Comparison of ENCODE assay signal across 2 cellular contexts in the genomic region with DNA sequence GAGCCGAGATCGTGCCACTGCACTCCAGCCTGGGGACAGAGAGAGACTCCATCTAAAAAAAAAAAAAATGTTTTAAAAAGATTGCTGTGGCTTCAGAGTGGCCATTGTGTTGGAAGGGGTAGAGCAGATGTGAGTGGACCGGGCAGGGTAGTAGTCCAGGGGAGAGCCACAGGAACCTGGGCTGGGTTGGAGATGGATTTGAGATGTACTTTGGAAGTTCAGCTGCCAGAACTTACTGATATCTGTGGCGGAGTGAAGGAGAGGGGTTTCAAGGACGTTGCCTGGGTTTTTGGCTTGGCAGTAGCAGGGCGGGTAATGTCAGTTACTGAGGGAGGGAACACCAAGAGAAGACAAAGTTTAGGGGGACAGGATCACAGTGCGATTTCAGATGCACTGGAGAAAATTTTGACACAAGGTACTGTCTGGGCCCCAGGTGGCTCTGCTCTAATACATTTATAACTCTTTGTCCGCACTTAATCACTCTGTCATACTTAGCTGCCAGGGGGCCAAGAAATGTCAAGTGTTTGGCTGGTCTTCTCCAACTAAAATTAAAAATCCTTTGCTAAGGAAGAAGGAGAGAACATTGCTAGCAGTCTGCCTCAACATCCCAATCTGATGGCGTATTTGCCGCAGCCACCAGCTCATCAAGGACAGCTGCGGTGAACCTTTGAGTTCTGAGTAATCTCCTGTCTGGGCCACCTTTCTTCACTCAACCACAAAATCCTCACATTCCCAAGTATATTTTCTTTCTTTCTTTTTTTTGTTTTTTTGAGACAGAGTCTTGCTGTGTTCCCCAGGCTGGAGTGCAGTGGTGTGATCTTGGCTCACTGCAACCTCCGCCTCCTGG.
TF ChIP-seq lines count a peak whose summit lies in the region.

No MANE protein-coding gene starts in this region.

TF ChIP-seq in IMR-90, 13 proteins besides CTCF, POLR2A, EP300 and RAD21:
- TF ChIP-seq NFE2L2 (IDR thresholded peaks at IDR 0.05; ENCODE audit: low read depth, low read length) = no peak
- no peak for TF ChIP-seq MAFK (IDR thresholded peaks at IDR 0.05; ENCODE audit: low read depth, low read length)
- TF ChIP-seq CHD1 (IDR thresholded peaks at IDR 0.05; ENCODE audit: low read depth, low read length) = no peak

TF ChIP-seq in liver, 16 proteins besides CTCF, POLR2A, EP300 and RAD21:
- TF ChIP-seq FOXA2 (IDR thresholded peaks at IDR 0.05) (no peak), HNF4A (conservative IDR thresholded peaks at IDR 0.05) (no peak), EGR1 (IDR thresholded peaks at IDR 0.05; ENCODE audit: low read depth in 2 of 2) (no peak), HNF4G (IDR thresholded peaks at IDR 0.05) (no peak), YY1 (IDR thresholded peaks at IDR 0.05) (no peak), JUND (IDR thresholded peaks at IDR 0.05) (no peak), SP1 (IDR thresholded peaks at IDR 0.05) (no peak), GABPA (IDR thresholded peaks at IDR 0.05 in 1 of 2, conservative IDR thresholded peaks at IDR 0.05 in 1 of 2) (no peak), TAF1 (conservative IDR thresholded peaks at IDR 0.05) (no peak), RXRA (IDR thresholded peaks at IDR 0.05) (no peak)
- TF ChIP-seq, protein P1, sequence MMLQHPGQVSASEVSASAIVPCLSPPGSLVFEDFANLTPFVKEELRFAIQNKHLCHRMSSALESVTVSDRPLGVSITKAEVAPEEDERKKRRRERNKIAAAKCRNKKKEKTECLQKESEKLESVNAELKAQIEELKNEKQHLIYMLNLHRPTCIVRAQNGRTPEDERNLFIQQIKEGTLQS (IDR thresholded peaks at IDR 0.05) = no peak
- TF ChIP-seq, protein P2, sequence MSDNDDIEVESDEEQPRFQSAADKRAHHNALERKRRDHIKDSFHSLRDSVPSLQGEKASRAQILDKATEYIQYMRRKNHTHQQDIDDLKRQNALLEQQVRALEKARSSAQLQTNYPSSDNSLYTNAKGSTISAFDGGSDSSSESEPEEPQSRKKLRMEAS (IDR thresholded peaks at IDR 0.05) = no peak
- TF ChIP-seq, protein P3, sequence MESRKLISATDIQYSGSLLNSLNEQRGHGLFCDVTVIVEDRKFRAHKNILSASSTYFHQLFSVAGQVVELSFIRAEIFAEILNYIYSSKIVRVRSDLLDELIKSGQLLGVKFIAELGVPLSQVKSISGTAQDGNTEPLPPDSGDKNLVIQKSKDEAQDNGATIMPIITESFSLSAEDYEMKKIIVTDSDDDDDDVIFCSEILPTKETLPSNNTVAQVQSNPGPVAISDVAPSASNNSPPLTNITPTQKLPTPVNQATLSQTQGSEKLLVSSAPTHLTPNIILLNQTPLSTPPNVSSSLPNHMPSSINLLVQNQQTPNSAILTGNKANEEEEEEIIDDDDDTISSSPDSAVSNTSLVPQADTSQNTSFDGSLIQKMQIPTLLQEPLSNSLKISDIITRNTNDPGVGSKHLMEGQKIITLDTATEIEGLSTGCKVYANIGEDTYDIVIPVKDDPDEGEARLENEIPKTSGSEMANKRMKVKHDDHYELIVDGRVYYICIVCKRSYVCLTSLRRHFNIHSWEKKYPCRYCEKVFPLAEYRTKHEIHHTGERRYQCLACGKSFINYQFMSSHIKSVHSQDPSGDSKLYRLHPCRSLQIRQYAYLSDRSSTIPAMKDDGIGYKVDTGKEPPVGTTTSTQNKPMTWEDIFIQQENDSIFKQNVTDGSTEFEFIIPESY (IDR thresholded peaks at IDR 0.05) = no peak
- TF ChIP-seq, protein P4, sequence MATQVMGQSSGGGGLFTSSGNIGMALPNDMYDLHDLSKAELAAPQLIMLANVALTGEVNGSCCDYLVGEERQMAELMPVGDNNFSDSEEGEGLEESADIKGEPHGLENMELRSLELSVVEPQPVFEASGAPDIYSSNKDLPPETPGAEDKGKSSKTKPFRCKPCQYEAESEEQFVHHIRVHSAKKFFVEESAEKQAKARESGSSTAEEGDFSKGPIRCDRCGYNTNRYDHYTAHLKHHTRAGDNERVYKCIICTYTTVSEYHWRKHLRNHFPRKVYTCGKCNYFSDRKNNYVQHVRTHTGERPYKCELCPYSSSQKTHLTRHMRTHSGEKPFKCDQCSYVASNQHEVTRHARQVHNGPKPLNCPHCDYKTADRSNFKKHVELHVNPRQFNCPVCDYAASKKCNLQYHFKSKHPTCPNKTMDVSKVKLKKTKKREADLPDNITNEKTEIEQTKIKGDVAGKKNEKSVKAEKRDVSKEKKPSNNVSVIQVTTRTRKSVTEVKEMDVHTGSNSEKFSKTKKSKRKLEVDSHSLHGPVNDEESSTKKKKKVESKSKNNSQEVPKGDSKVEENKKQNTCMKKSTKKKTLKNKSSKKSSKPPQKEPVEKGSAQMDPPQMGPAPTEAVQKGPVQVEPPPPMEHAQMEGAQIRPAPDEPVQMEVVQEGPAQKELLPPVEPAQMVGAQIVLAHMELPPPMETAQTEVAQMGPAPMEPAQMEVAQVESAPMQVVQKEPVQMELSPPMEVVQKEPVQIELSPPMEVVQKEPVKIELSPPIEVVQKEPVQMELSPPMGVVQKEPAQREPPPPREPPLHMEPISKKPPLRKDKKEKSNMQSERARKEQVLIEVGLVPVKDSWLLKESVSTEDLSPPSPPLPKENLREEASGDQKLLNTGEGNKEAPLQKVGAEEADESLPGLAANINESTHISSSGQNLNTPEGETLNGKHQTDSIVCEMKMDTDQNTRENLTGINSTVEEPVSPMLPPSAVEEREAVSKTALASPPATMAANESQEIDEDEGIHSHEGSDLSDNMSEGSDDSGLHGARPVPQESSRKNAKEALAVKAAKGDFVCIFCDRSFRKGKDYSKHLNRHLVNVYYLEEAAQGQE (IDR thresholded peaks at IDR 0.05) = no peak
